Comparison of ENCODE assay signal across 4 cellular contexts in the genomic region with DNA sequence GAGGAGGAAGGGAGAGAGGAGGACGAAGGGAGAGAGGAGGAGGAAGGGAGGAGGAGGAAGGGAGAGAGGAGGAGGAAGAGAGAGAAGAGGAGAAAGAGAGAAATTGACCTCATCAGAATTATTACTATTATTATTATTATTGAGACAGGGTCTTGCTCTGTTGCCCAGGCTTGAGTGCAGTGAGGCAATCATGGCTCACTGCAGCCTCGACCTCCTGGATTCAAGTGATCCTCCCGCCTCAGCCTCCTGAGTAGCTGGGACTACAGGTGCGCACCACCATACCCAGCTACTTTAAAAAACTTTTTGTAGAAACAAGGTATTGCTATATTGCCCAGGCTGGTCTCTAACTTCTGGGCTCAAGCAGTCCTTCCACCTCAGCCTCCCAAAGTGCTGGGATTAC. TPM values are rescaled to one million over a fixed set of nuclear protein-coding genes. Genes with fewer than 3 reads are reported as not detected.
"Had no signal": no experiment of that assay in that cellular context is flagged by ENCODE, and none has a peak within 500 bp of the region (broad histone marks: within the 10 kb centered on the region; RNA-seq: fewer than 3 reads in every experiment).

No MANE protein-coding gene starts in this region.

RNA-seq across cellular contexts. Expression of gene CYP2W1, which starts 39.2 kb away (rescaled TPM):
- total RNA-seq: GM23338, H1, H9, IMR-90 had no signal
- polyA plus RNA-seq: GM23338, H1, IMR-90 had no signal
